ENCODE assay signal across 4 cellular contexts in the genomic region with DNA sequence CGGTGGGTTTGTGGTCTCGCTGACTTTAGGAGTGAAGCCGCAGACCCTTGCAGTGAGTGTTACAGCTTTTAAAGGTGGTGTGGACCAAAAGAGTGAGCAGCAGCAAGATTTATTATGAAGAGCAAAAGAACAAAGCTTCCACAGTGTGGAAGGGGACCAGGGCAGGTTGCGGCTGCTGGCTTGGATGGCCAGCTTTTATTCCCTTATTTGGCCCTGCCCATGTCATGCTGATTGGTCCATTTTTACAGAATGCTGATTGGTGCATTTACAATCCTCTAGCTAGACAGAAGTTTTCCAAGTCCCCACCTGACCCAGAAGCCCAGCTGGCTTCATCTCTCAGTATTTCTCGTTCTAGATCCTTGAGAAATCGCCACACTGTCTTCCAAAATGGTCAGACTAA. TPM values are rescaled to one million over a fixed set of nuclear protein-coding genes. Genes with fewer than 3 reads are reported as not detected.
"Had no signal": no experiment of that assay in that cellular context is flagged by ENCODE, and none has a peak within 500 bp of the region (broad histone marks: within the 10 kb centered on the region; RNA-seq: fewer than 3 reads in every experiment).

No MANE protein-coding gene starts in this region.

RNA-seq across cellular contexts. Expression of gene CECR2, which starts 58.3 kb away (rescaled TPM):
- total RNA-seq: HepG2, HT-29, IMR-90 had no signal
- polyA plus RNA-seq: HepG2, IgD-negative memory B cell had no signal
